22 cellular contexts compared by ENCODE assay signal in the genomic region with DNA sequence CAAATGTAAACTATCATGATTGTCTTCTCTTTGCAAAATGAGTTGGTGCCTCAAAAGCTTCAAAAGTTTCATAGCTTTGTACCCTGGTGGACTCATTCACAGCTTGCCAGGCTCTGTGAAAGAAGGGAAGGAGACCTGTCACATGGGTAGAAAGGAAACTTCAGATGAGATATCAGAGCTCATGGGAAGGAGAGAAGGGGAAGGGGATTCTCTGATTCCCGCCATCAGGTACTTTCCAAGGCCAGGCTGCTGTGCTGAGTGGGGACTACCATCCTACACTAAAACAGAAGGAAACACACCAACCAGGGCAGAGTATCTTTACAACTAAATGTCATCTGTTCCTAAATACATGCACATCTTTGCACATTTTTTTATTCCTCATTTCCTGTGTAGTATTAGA. TPM values are rescaled to one million over a fixed set of nuclear protein-coding genes. Genes with fewer than 3 reads are reported as not detected.
"Had no signal": no experiment of that assay in that cellular context is flagged by ENCODE, and none has a peak within 500 bp of the region (broad histone marks: within the 10 kb centered on the region; RNA-seq: fewer than 3 reads in every experiment).

No MANE protein-coding gene starts in this region.

- H3K9me3 ChIP-seq: esophagus squamous epithelium, gastrocnemius medialis, neutrophil, ovary, prostate gland, spleen, upper lobe of left lung had no signal

- H3K36me3 ChIP-seq: esophagus squamous epithelium, gastrocnemius medialis, neutrophil, ovary, prostate gland, spleen, upper lobe of left lung had no signal

- ATAC-seq: activated naive CD4-positive, alpha-beta T cell treated with anti-CD3 and anti-CD28 coated beads, Interleukin-2, amount 50 U/mL, for 72 hours; gastrocnemius medialis; T-helper 17 cell had no signal

- H3K27me3 ChIP-seq: esophagus squamous epithelium, gastrocnemius medialis, neutrophil, ovary, spleen, upper lobe of left lung had no signal

- H3K4me1 Mint-ChIP-seq: nephron had no signal

- H3K4me1 ChIP-seq: gastrocnemius medialis, prostate gland had no signal

- DNase-seq: activated CD4-positive, alpha-beta T cell treated with anti-CD3 and anti-CD28 coated beads for 4 hours; activated CD4-positive, alpha-beta T cell treated with anti-CD3 and anti-CD28 coated beads, Interleukin-2, amount 50 U/mL, for 48 hours; activated CD4-positive, CD25-positive, alpha-beta regulatory T cell; central memory CD4-positive, alpha-beta T cell; effector memory CD4-positive, alpha-beta T cell; esophagus squamous epithelium; gastrocnemius medialis; hippocampal formation; midbrain; ovary; spleen; stimulated activated CD4-positive, alpha-beta T cell treated with anti-CD3 and anti-CD28 coated beads, Interleukin-4, amount 100 ng/mL, for 1 hour; stimulated activated naive CD4-positive, alpha-beta T cell treated with Interleukin-2 at 50 U/mL for 16 hours; T-helper 17 cell; upper lobe of left lung had no signal

- H3K9me3 Mint-ChIP-seq: nephron had no signal

- H3K4me3 Mint-ChIP-seq: nephron, T-helper 17 cell had no signal

- H3K27ac Mint-ChIP-seq: activated naive CD4-positive, alpha-beta T cell treated with anti-CD3 and anti-CD28 coated beads, Interleukin-2, amount 50 U/mL, for 72 hours; nephron; T-helper 17 cell had no signal

- H3K27ac ChIP-seq: esophagus squamous epithelium, gastrocnemius medialis, neutrophil, ovary, prostate gland, spleen, upper lobe of left lung had no signal

- H3K4me3 ChIP-seq: esophagus squamous epithelium, gastrocnemius medialis, ovary, prostate gland, spleen, upper lobe of left lung had no signal

RNA-seq across cellular contexts. Expression of a gene that starts 9.2 kb away (rescaled TPM):
- total RNA-seq: activated naive CD4-positive, alpha-beta T cell treated with anti-CD3 and anti-CD28 coated beads, Interleukin-2, amount 50 U/mL, for 72 hours; astrocyte; dermis microvascular lymphatic vessel endothelial cell; endothelial cell of umbilical vein; gastrocnemius medialis had no signal
- polyA plus RNA-seq: endothelial cell of umbilical vein had no signal

RNA-seq across cellular contexts. Expression of a gene that starts 42.3 kb away (rescaled TPM):
- total RNA-seq: astrocyte, dermis microvascular lymphatic vessel endothelial cell, endothelial cell of umbilical vein had no signal
- polyA plus RNA-seq: endothelial cell of umbilical vein had no signal
